ENCODE assay signal across 11 cellular contexts in the genomic region with DNA sequence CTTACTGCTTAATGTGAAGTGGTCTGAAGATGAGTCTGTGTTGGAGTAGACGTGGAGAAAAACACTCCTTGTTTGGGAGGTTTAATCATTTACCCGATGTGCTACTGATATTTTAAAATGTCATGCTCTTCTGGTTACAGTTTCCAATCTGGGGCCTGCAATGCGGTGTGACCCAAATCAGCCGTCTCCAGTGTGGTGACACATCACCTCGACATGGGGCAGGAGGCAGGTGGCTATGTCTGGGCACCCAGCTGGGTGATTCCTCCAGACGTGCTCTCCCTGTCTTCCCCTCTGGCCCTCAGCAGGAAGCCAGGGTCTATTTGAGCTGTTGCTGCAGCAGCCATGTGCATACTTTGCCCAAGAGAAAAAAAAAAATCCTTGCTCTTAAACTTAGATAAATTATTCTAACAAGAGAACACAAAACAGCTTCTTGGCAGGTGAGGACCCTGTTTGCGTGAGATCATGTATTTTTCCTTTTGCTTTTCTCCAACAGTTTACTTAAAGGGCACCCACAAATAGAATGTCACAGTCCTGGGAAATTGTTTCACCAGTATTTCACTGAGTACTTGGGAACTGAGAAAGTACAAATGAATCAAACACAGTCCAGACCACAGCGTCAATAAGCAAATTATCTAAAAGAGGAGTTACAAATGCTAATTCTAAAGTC. TPM values are rescaled to one million over a fixed set of nuclear protein-coding genes. Genes with fewer than 3 reads are reported as not detected.
DNase-seq lines count a peak whose midpoint lies in the region; ATAC-seq, FAIRE-seq and TF ChIP-seq lines count a peak whose summit lies in the region.
"Had no signal": no experiment of that assay in that cellular context is flagged by ENCODE, and none has a peak within 500 bp of the region (broad histone marks: within the 10 kb centered on the region; RNA-seq: fewer than 3 reads in every experiment).

No MANE protein-coding gene starts in this region.

- peak overlapping the region in 3 of 4 donors; percentile 31 to 52 (median 46) for H3K27ac ChIP-seq in body of pancreas
- peak overlapping the region in 3 of 4 donors; percentile 4 to 28 (median 19) for H3K27ac ChIP-seq in pancreas

- H3K27me3 ChIP-seq in body of pancreas: no peaks in the 10 kb centered on the region
- no peaks in the 10 kb centered on the region for H3K27me3 ChIP-seq in pancreas
- H3K27me3 ChIP-seq in BE2C: no peaks in the 10 kb centered on the region

- no peak overlapping the region for H3K4me3 Mint-ChIP-seq in Calu3 (ENCODE audit: low read depth, unreplicated experiment)
- H3K4me3 Mint-ChIP-seq: CD8-positive, alpha-beta T cell had no signal

- H3K27ac Mint-ChIP-seq in Calu3 (ENCODE audit: unreplicated experiment): no peak overlapping the region
- H3K27ac Mint-ChIP-seq: CD8-positive, alpha-beta T cell had no signal

- H3K4me1 Mint-ChIP-seq in Calu3 (ENCODE audit: low read depth, unreplicated experiment): peaks cover 19% of the 10 kb centered on the region

- TF ChIP-seq POLR2A in body of pancreas (IDR thresholded peaks at IDR 0.05): no peak

- CTCF ChIA-PET in Calu3 (lab: Charles Lee): no interaction called here

- H3K36me3 ChIP-seq in body of pancreas (replicated peaks in 1 of 2; ENCODE audit: insufficient read depth in 1 of 2, low read depth in 2 of 2) (no peaks in the 10 kb centered on the region), pancreas (no peaks in the 10 kb centered on the region), BE2C (no peaks in the 10 kb centered on the region)

- FAIRE-seq in pancreas (lab: Jason Lieb, UNC): no peak

- no peaks in the 10 kb centered on the region for H3K9me3 ChIP-seq in body of pancreas
- no peaks in the 10 kb centered on the region for H3K9me3 ChIP-seq in pancreas
- H3K9me3 ChIP-seq in BE2C: no peaks in the 10 kb centered on the region

- H3K4me3 ChIP-seq in body of pancreas (no peak overlapping the region), pancreas (no peak overlapping the region), BE2C (ENCODE audit: low read depth, low read length) (no peak overlapping the region)

- BruUV-seq in Calu3 (replicated peaks; lab: Mats Ljungman, UMichigan): no TSS peak

- intact Hi-C loops in Calu3 (cut with micrococcal nuclease; ENCODE audit: unreplicated experiment) (no loop called here), body of pancreas (cut with DNase I) (no loop called here), pancreas (cut with DNase I) (no loop called here)

- H3K9me3 Mint-ChIP-seq in Calu3 (ENCODE audit: low read depth, unreplicated experiment): peaks cover 2% of the 10 kb centered on the region

- ATAC-seq in HG03108 (IDR thresholded peaks at IDR 0.05; ENCODE audit: unreplicated experiment): peak; percentile 86
- ATAC-seq in body of pancreas: no peak
- peak in 3 of 4 donors; percentile 26 to 62 (median 55) for ATAC-seq in pancreas
- no peak for ATAC-seq in HG03442 (IDR thresholded peaks at IDR 0.05; ENCODE audit: unreplicated experiment)
- ATAC-seq: CD8-positive, alpha-beta T cell; HCT116 had no signal

- H3K27me3 Mint-ChIP-seq in Calu3 (ENCODE audit: unreplicated experiment): no peaks in the 10 kb centered on the region

- WGBS in body of pancreas, 2 donors: 42 to 43% methylated on average over 8 of the region's 8 CpGs
- WGBS in pancreas, 2 donors: 37 to 41% methylated on average over 8 of the region's 8 CpGs

- no peaks in the 10 kb centered on the region for H3K36me3 Mint-ChIP-seq in Calu3 (ENCODE audit: insufficient read depth, unreplicated experiment)
- H3K36me3 Mint-ChIP-seq: CD8-positive, alpha-beta T cell had no signal

- no peak for TF ChIP-seq CTCF in Calu3 (IDR thresholded peaks at IDR 0.05; ENCODE audit: unreplicated experiment)
- no peak for TF ChIP-seq CTCF in body of pancreas (IDR thresholded peaks at IDR 0.05)
- no peak for TF ChIP-seq CTCF in pancreas (IDR thresholded peaks at IDR 0.05)
- TF ChIP-seq CTCF in BE2C (IDR thresholded peaks at IDR 0.05; ENCODE audit: low read depth, low read length): no peak

- DNase-seq in Calu3 (peak; percentile 23), body of pancreas (peak in 3 of 4 donors; percentile 15 to 43 (median 29)), pancreas (peak in 1 of 6 donors; percentile 7), COR-L47 (lab: John Stamatoyannopoulos, UW) (no peak), BE2C (no peak)
- DNase-seq in activated CD4-positive, alpha-beta T cell treated with anti-CD3 and anti-CD28 coated beads, Interleukin-2, amount 50 U/mL, for 4 hours: no peak
- DNase-seq: activated CD8-positive, alpha-beta memory T cell treated with anti-CD3 and anti-CD28 coated beads, Interleukin-2, amount 50 U/mL, for 4 hours; CD8-positive, alpha-beta T cell had no signal

- H3K4me1 ChIP-seq in body of pancreas: peaks cover 15% of the 10 kb centered on the region
- peaks cover 7 to 11% (median 11%) of the 10 kb centered on the region in 3 donors for H3K4me1 ChIP-seq in pancreas
- no peaks in the 10 kb centered on the region for H3K4me1 ChIP-seq in BE2C

RNA-seq across cellular contexts. Expression of gene MAP10, which starts 38.9 kb away (rescaled TPM):
- total RNA-seq in Calu3 (2022): 1.5 and 1.9 TPM in 2 replicates
- 1 to 10 TPM; 2.3 to 4.2 TPM for total RNA-seq in body of pancreas
- 1 to 10 TPM; 1.8 to 2.1 (median 1.9) TPM for total RNA-seq in pancreas
- 1 to 10 TPM in 1 of 2 donors, under 1 TPM in 1; 0.99 to 2.0 TPM for polyA plus RNA-seq in pancreas
- 8.0 TPM for polyA plus RNA-seq in BE2C (2012; ENCODE audit: insufficient read depth, insufficient read length, low read depth)

Comparison
In these comparisons a context has a peak if more than half of its experiments do, and no peak if none do; other contexts are left out.
1. DNase-seq: peak in Calu3 (single experiment) and body of pancreas (3 of 4); none in COR-L47 (single experiment), activated CD4-positive, alpha-beta T cell treated with anti-CD3 and anti-CD28 coated beads, Interleukin-2, amount 50 U/mL, for 4 hours (0 of 2) and BE2C (single experiment).
2. ATAC-seq: peak in HG03108 (single experiment) and pancreas (3 of 4); none in body of pancreas (single experiment) and HG03442 (single experiment).